ENCODE assay signal across 8 cellular contexts in genomic region chr11:5684627-5685362, GRCh38. TPM values are rescaled to one million over a fixed set of nuclear protein-coding genes. Genes with fewer than 3 reads are reported as not detected.
DNase-seq lines count a peak whose midpoint lies in the region; ATAC-seq and TF ChIP-seq lines count a peak whose summit lies in the region.

TSS of gene TRIM5 (minus strand) at chr11:5685074. CDS start at chr11:5680177, 4,897 bp downstream.

- no peaks in the 10 kb centered on the region for H3K27me3 Mint-ChIP-seq in activated T-helper 2 cell treated with anti-CD3 and anti-CD28 coated beads, Interferon-gamma antibody, Interleukin-2, Interleukin-4, amounts not matched to agents 10 μg/mL and 5 μg/mL and 100 μg/mL, durations not matched to agents 14 hours and 24 hours and 36 hours (ENCODE audit: low read depth)
- H3K27me3 Mint-ChIP-seq in nephron progenitor cell (ENCODE audit: low read depth, poor library complexity): peaks cover 4% of the 10 kb centered on the region
- no peaks in the 10 kb centered on the region for H3K27me3 Mint-ChIP-seq in stimulated activated naive CD8-positive, alpha-beta T cell treated with anti-CD3 and anti-CD28 coated beads, Interleukin-15, amount 100 ng/mL, for 72 hours

- H3K27ac ChIP-seq in ACC112 (ENCODE audit: low read depth, low read length): peak within 1 kb of the TSS; percentile 95

- peaks cover 10% of the 10 kb centered on the region for H3K4me1 ChIP-seq in ACC112 (ENCODE audit: control insufficient read depth, insufficient read depth, low read length, unreplicated experiment)

- H3K27ac Mint-ChIP-seq in activated T-helper 2 cell treated with anti-CD3 and anti-CD28 coated beads, Interferon-gamma antibody, Interleukin-2, Interleukin-4, amounts not matched to agents 10 μg/mL and 5 μg/mL and 100 μg/mL, durations not matched to agents 14 hours and 24 hours and 36 hours: peak within 1 kb of the TSS; percentile 96
- peak within 1 kb of the TSS; percentile 100 for H3K27ac Mint-ChIP-seq in nephron progenitor cell
- peak within 1 kb of the TSS; percentile 94 to 95 for H3K27ac Mint-ChIP-seq in stimulated activated naive CD8-positive, alpha-beta T cell treated with anti-CD3 and anti-CD28 coated beads, Interleukin-15, amount 100 ng/mL, for 72 hours

- peak; percentile 95 for DNase-seq in RPMI7951 (ENCODE audit: low read depth)
- DNase-seq in activated T-helper 2 cell treated with anti-CD3 and anti-CD28 coated beads, Interferon-gamma antibody, Interleukin-2, Interleukin-4, amounts not matched to agents 10 μg/mL and 5 μg/mL and 100 μg/mL, durations not matched to agents 14 hours and 24 hours and 36 hours (ENCODE audit: low spot score): peak; percentile 76
- DNase-seq in fibroblast of pulmonary artery (ENCODE audit: low read depth): peak; percentile 98
- peak; percentile 73 for DNase-seq in nephron progenitor cell
- peak; percentile 75 to 83 for DNase-seq in stimulated activated naive CD8-positive, alpha-beta T cell treated with anti-CD3 and anti-CD28 coated beads, Interleukin-15, amount 100 ng/mL, for 72 hours

- H3K4me3 Mint-ChIP-seq in activated T-helper 2 cell treated with anti-CD3 and anti-CD28 coated beads, Interferon-gamma antibody, Interleukin-2, Interleukin-4, amounts not matched to agents 10 μg/mL and 5 μg/mL and 100 μg/mL, durations not matched to agents 14 hours and 24 hours and 36 hours (ENCODE audit: low read depth): peak within 1 kb of the TSS; percentile 95
- peak within 1 kb of the TSS; percentile 91 for H3K4me3 Mint-ChIP-seq in nephron progenitor cell
- peak within 1 kb of the TSS; percentile 84 to 92 for H3K4me3 Mint-ChIP-seq in stimulated activated naive CD8-positive, alpha-beta T cell treated with anti-CD3 and anti-CD28 coated beads, Interleukin-15, amount 100 ng/mL, for 72 hours

- peaks cover 31% of the 10 kb centered on the region for H3K4me1 Mint-ChIP-seq in activated T-helper 2 cell treated with anti-CD3 and anti-CD28 coated beads, Interferon-gamma antibody, Interleukin-2, Interleukin-4, amounts not matched to agents 10 μg/mL and 5 μg/mL and 100 μg/mL, durations not matched to agents 14 hours and 24 hours and 36 hours (ENCODE audit: low read depth)
- peaks cover 24% of the 10 kb centered on the region for H3K4me1 Mint-ChIP-seq in nephron progenitor cell
- peaks cover 52% of the 10 kb centered on the region for H3K4me1 Mint-ChIP-seq in stimulated activated naive CD8-positive, alpha-beta T cell treated with anti-CD3 and anti-CD28 coated beads, Interleukin-15, amount 100 ng/mL, for 72 hours

- H3K79me2 ChIP-seq in ACC112 (ENCODE audit: control insufficient read depth, insufficient read depth, low read length, unreplicated experiment): peaks cover 36% of the 10 kb centered on the region

- ATAC-seq in GM18867 (IDR thresholded peaks at IDR 0.05; ENCODE audit: unreplicated experiment): peak; percentile 71
- ATAC-seq in HG03103 (IDR thresholded peaks at IDR 0.05; ENCODE audit: low read depth, unreplicated experiment): peak; percentile 66
- peak; percentile 88 for ATAC-seq in stimulated activated naive CD8-positive, alpha-beta T cell treated with anti-CD3 and anti-CD28 coated beads, Interleukin-15, amount 100 ng/mL, for 72 hours

- peak within 1 kb of the TSS; percentile 79 for H3K4me3 ChIP-seq in ACC112 (ENCODE audit: low read depth, low read length)
- peak within 1 kb of the TSS; percentile 62 for H3K4me3 ChIP-seq in fibroblast of pulmonary artery (replicated peaks; ENCODE audit: low read depth, low read length)

- no peaks in the 10 kb centered on the region for H3K27me3 ChIP-seq in ACC112 (ENCODE audit: insufficient read depth, low read length)

- TF ChIP-seq CTCF in fibroblast of pulmonary artery (IDR thresholded peaks at IDR 0.05; ENCODE audit: low read length, missing control alignments) (peak; percentile 66), nephron progenitor cell (IDR thresholded peaks at IDR 0.05) (peak; percentile 29)

- peak within 1 kb of the TSS; percentile 49 for H2AFZ ChIP-seq in ACC112 (ENCODE audit: low read length, unreplicated experiment)

- peaks cover 8% of the 10 kb centered on the region; the same call in 1 of the 2 replicates for H3K36me3 ChIP-seq in ACC112 (ENCODE audit: insufficient read depth, low read length)

- intact Hi-C loops in activated T-helper 2 cell treated with anti-CD3 and anti-CD28 coated beads, Interferon-gamma antibody, Interleukin-2, Interleukin-4, amounts not matched to agents 10 μg/mL and 5 μg/mL and 100 μg/mL, durations not matched to agents 14 hours and 24 hours and 36 hours (cut with micrococcal nuclease): loop anchor here (2.0 to 10.0 kb wide), 4 partner anchors 60 to 1590 kb away; partner anchors contain the start of genes CNGA4, FHIP1B, OR52N2 and RRM1

- H3K9me3 Mint-ChIP-seq in activated T-helper 2 cell treated with anti-CD3 and anti-CD28 coated beads, Interferon-gamma antibody, Interleukin-2, Interleukin-4, amounts not matched to agents 10 μg/mL and 5 μg/mL and 100 μg/mL, durations not matched to agents 14 hours and 24 hours and 36 hours: no peaks in the 10 kb centered on the region
- peaks cover 24% of the 10 kb centered on the region for H3K9me3 Mint-ChIP-seq in nephron progenitor cell
- H3K9me3 Mint-ChIP-seq in stimulated activated naive CD8-positive, alpha-beta T cell treated with anti-CD3 and anti-CD28 coated beads, Interleukin-15, amount 100 ng/mL, for 72 hours: no peaks in the 10 kb centered on the region

- H3K36me3 Mint-ChIP-seq in activated T-helper 2 cell treated with anti-CD3 and anti-CD28 coated beads, Interferon-gamma antibody, Interleukin-2, Interleukin-4, amounts not matched to agents 10 μg/mL and 5 μg/mL and 100 μg/mL, durations not matched to agents 14 hours and 24 hours and 36 hours (ENCODE audit: low read depth): peaks cover 19% of the 10 kb centered on the region
- peaks cover 35% of the 10 kb centered on the region for H3K36me3 Mint-ChIP-seq in nephron progenitor cell (ENCODE audit: low read depth)

RNA-seq across cellular contexts. Expression of gene TRIM5, which starts in this region (rescaled TPM):
- total RNA-seq in RPMI7951 (2014; rRNA removed; shearing (Covaris generic)): 14.8 and 17.8 TPM in 2 replicates
- 12.4 and 14.1 TPM in 2 replicates for total RNA-seq in activated T-helper 2 cell treated with anti-CD3 and anti-CD28 coated beads, Interferon-gamma antibody, Interleukin-2, Interleukin-4, amounts not matched to agents 10 μg/mL and 5 μg/mL and 100 μg/mL, durations not matched to agents 14 hours and 24 hours and 36 hours

Comparison
In these comparisons a context has a peak if more than half of its experiments do, and no peak if none do; other contexts are left out.
1. Peak in every context shown above with its lines: DNase-seq, ATAC-seq, H3K4me3 ChIP-seq and H3K27ac ChIP-seq.